In genomic region chr17:18965530-18966236, GRCh38 we compare ENCODE assay signal across 28 cellular contexts. TPM values are rescaled to one million over a fixed set of nuclear protein-coding genes. Genes with fewer than 3 reads are reported as not detected.
"Had no signal": no experiment of that assay in that cellular context is flagged by ENCODE, and none has a peak within 500 bp of the region (broad histone marks: within the 10 kb centered on the region; RNA-seq: fewer than 3 reads in every experiment).

No MANE protein-coding gene starts in this region.

- H3K36me3 ChIP-seq: brain microvascular endothelial cell, colonic mucosa, ovary, transverse colon had no signal

- H3K4me3 ChIP-seq: colonic mucosa, left lung, ovary, smooth muscle cell, suprapubic skin, transverse colon had no signal

- H3K27me3 Mint-ChIP-seq: activated B cell treated with CpG ODN at 0.5 μM for 24 hours; activated CD8-positive, alpha-beta T cell treated with anti-CD3 and anti-CD28 coated beads for 36 hours; activated naive CD8-positive, alpha-beta T cell treated with anti-CD3 and anti-CD28 coated beads, Interleukin-2, amount 50 U/mL, for 24 hours; activated T-helper 17 cell treated with anti-CD3 and anti-CD28 coated beads, Interleukin-2, amount 50 U/mL, for 72 hours; central memory CD8-positive, alpha-beta T cell; stimulated activated naive CD8-positive, alpha-beta T cell treated with anti-CD3 and anti-CD28 coated beads, Interleukin-15, amount 100 ng/mL, for 72 hours had no signal

- H3K27ac Mint-ChIP-seq: activated B cell treated with CpG ODN at 0.5 μM for 24 hours; activated CD8-positive, alpha-beta T cell treated with anti-CD3 and anti-CD28 coated beads for 36 hours; activated naive CD8-positive, alpha-beta T cell treated with anti-CD3 and anti-CD28 coated beads, Interleukin-2, amount 50 U/mL, for 24 hours; activated T-helper 17 cell treated with anti-CD3 and anti-CD28 coated beads, Interleukin-2, amount 50 U/mL, for 72 hours; endodermal cell; stimulated activated naive CD8-positive, alpha-beta T cell treated with anti-CD3 and anti-CD28 coated beads, Interleukin-15, amount 100 ng/mL, for 72 hours had no signal

- H3K4me2 ChIP-seq: smooth muscle cell had no signal

- ATAC-seq: activated CD8-positive, alpha-beta T cell treated with anti-CD3 and anti-CD28 coated beads for 36 hours; activated naive CD8-positive, alpha-beta T cell treated with anti-CD3 and anti-CD28 coated beads, Interleukin-2, amount 50 U/mL, for 24 hours; activated T-helper 17 cell treated with anti-CD3 and anti-CD28 coated beads, Interleukin-2, amount 50 U/mL, for 72 hours; foreskin keratinocyte; left lung; sciatic nerve; stimulated activated naive CD8-positive, alpha-beta T cell treated with anti-CD3 and anti-CD28 coated beads, Interleukin-15, amount 100 ng/mL, for 72 hours had no signal

- H3K9me3 ChIP-seq: colonic mucosa, left lung, ovary, suprapubic skin, transverse colon had no signal

- H3K27me3 ChIP-seq: brain microvascular endothelial cell, colonic mucosa, foreskin keratinocyte, left lung, ovary, suprapubic skin, transverse colon had no signal

- H3K4me3 Mint-ChIP-seq: activated B cell treated with CpG ODN at 0.5 μM for 24 hours; activated CD8-positive, alpha-beta T cell treated with anti-CD3 and anti-CD28 coated beads for 36 hours; activated naive CD8-positive, alpha-beta T cell treated with anti-CD3 and anti-CD28 coated beads, Interleukin-2, amount 50 U/mL, for 24 hours; activated T-helper 17 cell treated with anti-CD3 and anti-CD28 coated beads, Interleukin-2, amount 50 U/mL, for 72 hours; central memory CD8-positive, alpha-beta T cell; endodermal cell; neural crest cell; stimulated activated naive CD8-positive, alpha-beta T cell treated with anti-CD3 and anti-CD28 coated beads, Interleukin-15, amount 100 ng/mL, for 72 hours had no signal

- H3K27ac ChIP-seq: brain microvascular endothelial cell, colonic mucosa, epithelial cell of prostate, foreskin keratinocyte, left lung, ovary, suprapubic skin, transverse colon had no signal

- H3K9me3 Mint-ChIP-seq: activated B cell treated with CpG ODN at 0.5 μM for 24 hours; activated CD8-positive, alpha-beta T cell treated with anti-CD3 and anti-CD28 coated beads for 36 hours; activated naive CD8-positive, alpha-beta T cell treated with anti-CD3 and anti-CD28 coated beads, Interleukin-2, amount 50 U/mL, for 24 hours; activated T-helper 17 cell treated with anti-CD3 and anti-CD28 coated beads, Interleukin-2, amount 50 U/mL, for 72 hours; central memory CD8-positive, alpha-beta T cell; endodermal cell; neural crest cell; stimulated activated naive CD8-positive, alpha-beta T cell treated with anti-CD3 and anti-CD28 coated beads, Interleukin-15, amount 100 ng/mL, for 72 hours had no signal

- DNase-seq: activated B cell treated with CpG ODN at 0.5 μM for 24 hours; activated CD4-positive, alpha-beta T cell treated with anti-CD3 and anti-CD28 coated beads for 4 hours; activated CD8-positive, alpha-beta T cell treated with anti-CD3 and anti-CD28 coated beads for 36 hours; activated naive CD4-positive, alpha-beta T cell treated with Interleukin-2 at 50 U/mL for 16 hours; activated naive CD8-positive, alpha-beta T cell treated with anti-CD3 and anti-CD28 coated beads, Interleukin-2, amount 50 U/mL, for 24 hours; activated T-cell treated with anti-CD3 and anti-CD28 coated beads, Interleukin-2, amount 50 U/mL, for 1 hour; anterior cingulate cortex; brain microvascular endothelial cell; endodermal cell; foreskin keratinocyte; stimulated activated CD4-positive, alpha-beta T cell treated with anti-CD3 and anti-CD28 coated beads, Interleukin-4, amount 100 ng/mL, for 1 hour; stimulated activated naive CD8-positive, alpha-beta T cell treated with anti-CD3 and anti-CD28 coated beads, Interleukin-15, amount 100 ng/mL, for 72 hours; transverse colon had no signal

RNA-seq across cellular contexts. Expression of gene SLC5A10, which starts 13.7 kb away (rescaled TPM):
- total RNA-seq: activated B cell treated with CpG ODN at 0.5 μM for 24 hours; activated CD8-positive, alpha-beta T cell treated with anti-CD3 and anti-CD28 coated beads for 36 hours; activated T-helper 17 cell treated with anti-CD3 and anti-CD28 coated beads, Interleukin-2, amount 50 U/mL, for 72 hours; fibroblast of lung; foreskin keratinocyte; kidney epithelial cell; left lung; lung microvascular endothelial cell; neural crest cell; pulmonary artery endothelial cell; sciatic nerve; smooth muscle cell; T-helper 2 cell treated with Interferon-gamma antibody and Interleukin-4, amounts not matched to agents 100 ng/mL and 5 ng/mL, for 36 hours; transverse colon had no signal
